Comparison of ENCODE assay signal across 19 cellular contexts in genomic region chr3:133757701-133758319, GRCh38.
"Had no signal": no experiment of that assay in that cellular context is flagged by ENCODE, and none has a peak within 500 bp of the region (broad histone marks: within the 10 kb centered on the region; RNA-seq: fewer than 3 reads in every experiment).

No MANE protein-coding gene starts in this region.

- H3K27ac ChIP-seq: heart left ventricle, spleen, tibial nerve, upper lobe of right lung, vagina had no signal

- H3K27ac Mint-ChIP-seq: natural killer cell had no signal

- DNase-seq: effector memory CD4-positive, alpha-beta T cell; heart left ventricle; hippocampal formation; kidney glomerular epithelial cell; mucosa of descending colon; natural killer cell; posterior cingulate gyrus; stimulated activated CD4-positive, alpha-beta T cell treated with anti-CD3 and anti-CD28 coated beads, Interleukin-15, amount 100 ng/mL, for 24 hours; stimulated activated CD4-positive, alpha-beta T cell treated with anti-CD3 and anti-CD28 coated beads, Interleukin-1b, Interleukin-23, amount 100 ng/mL, for 48 hours; stimulated activated CD4-positive, alpha-beta T cell treated with anti-CD3 and anti-CD28 coated beads, Interleukin-4, amount 100 ng/mL, for 24 hours; stimulated activated naive CD4-positive, alpha-beta T cell; upper lobe of right lung had no signal

- H3K9me3 Mint-ChIP-seq: natural killer cell, neural crest cell had no signal

- H3K4me3 Mint-ChIP-seq: natural killer cell, neural crest cell had no signal

- H3K4me1 Mint-ChIP-seq: natural killer cell, neural crest cell had no signal

- H3K9me3 ChIP-seq: heart left ventricle, mucosa of descending colon, spleen, tibial nerve, upper lobe of right lung, vagina had no signal

- ATAC-seq: heart left ventricle, mucosa of descending colon, natural killer cell, sciatic nerve, upper lobe of right lung had no signal

- H3K4me3 ChIP-seq: heart left ventricle, mucosa of descending colon, spleen, tibial nerve, upper lobe of right lung, vagina had no signal

- H3K4me1 ChIP-seq: heart left ventricle, spleen, tibial nerve, upper lobe of right lung, vagina had no signal

- H3K36me3 Mint-ChIP-seq: natural killer cell had no signal

- H3K36me3 ChIP-seq: heart left ventricle, spleen, upper lobe of right lung, vagina had no signal

- FAIRE-seq: endometrium, frontal cortex had no signal

- H3K27me3 ChIP-seq: heart left ventricle, tibial nerve, upper lobe of right lung, vagina had no signal
